In genomic region chr6:106979435-106979884, GRCh38 we compare ENCODE assay signal across 8 cellular contexts. TPM values are rescaled to one million over a fixed set of nuclear protein-coding genes. Genes with fewer than 3 reads are reported as not detected.
DNase-seq lines count a peak whose midpoint lies in the region; ATAC-seq lines count a peak whose summit lies in the region.

No MANE protein-coding gene starts in this region.

- no peak overlapping the region for H3K4me3 Mint-ChIP-seq in activated CD4-positive, alpha-beta memory T cell treated with anti-CD3 and anti-CD28 coated beads for 36 hours

- no peaks in the 10 kb centered on the region for H3K9me3 Mint-ChIP-seq in activated CD4-positive, alpha-beta memory T cell treated with anti-CD3 and anti-CD28 coated beads for 36 hours

- POLR2A ChIA-PET in activated CD4-positive, alpha-beta memory T cell treated with anti-CD3 and anti-CD28 coated beads for 36 hours (lab: Charles Lee): no interaction called here

- intact Hi-C loops in activated CD4-positive, alpha-beta memory T cell treated with anti-CD3 and anti-CD28 coated beads for 36 hours (cut with micrococcal nuclease): loop anchor here (1.0 kb wide), 4 partner anchors 371 to 640 kb away; no protein-coding TSS in a partner anchor

- CTCF ChIA-PET in activated CD4-positive, alpha-beta memory T cell treated with anti-CD3 and anti-CD28 coated beads for 36 hours (lab: Charles Lee): interaction anchor here (0.6 to 2.4 kb wide), 55 partner anchors 11 to 1858 kb away, joined by 3 to 56 read pairs (median 3); partner anchors contain the start of gene CRYBG1

- ATAC-seq in HG03432 (IDR thresholded peaks at IDR 0.05; ENCODE audit: unreplicated experiment) (peak; percentile 43), GM21619 (IDR thresholded peaks at IDR 0.05; ENCODE audit: unreplicated experiment) (no peak)

- no peaks in the 10 kb centered on the region for H3K36me3 Mint-ChIP-seq in activated CD4-positive, alpha-beta memory T cell treated with anti-CD3 and anti-CD28 coated beads for 36 hours

- H3K27me3 Mint-ChIP-seq in activated CD4-positive, alpha-beta memory T cell treated with anti-CD3 and anti-CD28 coated beads for 36 hours: peaks cover 29% of the 10 kb centered on the region

- H3K4me1 Mint-ChIP-seq in activated CD4-positive, alpha-beta memory T cell treated with anti-CD3 and anti-CD28 coated beads for 36 hours (ENCODE audit: low read depth): peaks cover 7% of the 10 kb centered on the region

- H3K27ac Mint-ChIP-seq in activated CD4-positive, alpha-beta memory T cell treated with anti-CD3 and anti-CD28 coated beads for 36 hours: no peak overlapping the region

- DNase-seq in DMS79 treated with DMSO at 0.1 percent for 48 hours (lab: John Stamatoyannopoulos, UW) (peak; percentile 72), NCI-H526 (lab: John Stamatoyannopoulos, UW) (peak; percentile 69 to 91), lung microvascular endothelial cell (ENCODE audit: low read depth in 2 of 2) (peak; percentile 84 to 89)
- DNase-seq in activated CD4-positive, alpha-beta memory T cell treated with anti-CD3 and anti-CD28 coated beads for 36 hours: peak; percentile 86
- peak; percentile 75 for DNase-seq in effector CD4-positive, alpha-beta T cell
- DNase-seq in stimulated activated CD8-positive, alpha-beta memory T cell treated with anti-CD3 and anti-CD28 coated beads, Interleukin-12 subunit alpha, Interleukin-12 subunit beta, amount 100 ng/mL, for 24 hours (ENCODE audit: extremely low read depth): peak; percentile 56

RNA-seq across cellular contexts. Expression of gene CD24, which starts 4.9 kb away (rescaled TPM):
- total RNA-seq in activated CD4-positive, alpha-beta memory T cell treated with anti-CD3 and anti-CD28 coated beads for 36 hours: under 1 TPM; 0.26 to 0.51 TPM
- under 0.01 TPM in 1 of 2 replicates, not detected in the other for total RNA-seq in lung microvascular endothelial cell

RNA-seq across cellular contexts. Expression of gene MTRES1, which starts 48.5 kb away (rescaled TPM):
- total RNA-seq in activated CD4-positive, alpha-beta memory T cell treated with anti-CD3 and anti-CD28 coated beads for 36 hours: 10 to 100 TPM; 15.7 to 20.5 TPM
- 7.4 and 7.7 TPM in 2 replicates for total RNA-seq in lung microvascular endothelial cell
